Comparison of ENCODE assay signal across 1 cellular context in the genomic region with DNA sequence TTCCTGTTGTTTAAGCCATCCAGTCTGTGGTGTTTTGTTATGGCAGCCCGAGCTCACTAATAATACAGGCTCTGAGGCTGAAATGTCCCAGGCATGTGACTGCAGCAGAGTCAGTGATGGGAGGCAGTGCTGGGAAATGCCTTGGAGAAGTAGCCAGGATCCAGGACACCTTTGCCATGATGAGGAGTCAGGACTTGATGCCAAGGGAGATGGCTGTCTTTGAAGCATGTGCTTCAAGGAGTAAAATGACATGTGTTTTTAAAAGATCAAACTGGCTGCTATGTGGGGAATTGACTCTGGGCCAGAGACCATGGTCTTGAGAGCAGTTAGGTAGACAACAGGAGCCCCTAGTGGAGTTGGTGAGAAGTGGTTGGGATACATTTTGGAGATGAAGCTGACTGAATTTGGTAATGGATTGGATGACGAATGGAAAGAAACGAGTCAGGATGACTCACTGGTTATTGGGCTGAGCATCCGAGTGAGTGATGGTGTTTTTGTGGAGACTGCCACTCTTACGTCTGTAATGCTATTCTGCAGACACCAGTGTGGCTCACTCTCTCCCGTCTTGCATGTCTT.
TF ChIP-seq lines count a peak whose summit lies in the region.

No MANE protein-coding gene starts in this region.

TF ChIP-seq in HEK293, 187 proteins besides CTCF, POLR2A, EP300 and RAD21 (continued from another document and continues in another):
- TF ChIP-seq PRDM2 (tag by site-specific recombination; IDR thresholded peaks at IDR 0.05; ENCODE audit: borderline replicate concordance) (no peak), MYNN (tag by site-specific recombination; IDR thresholded peaks at IDR 0.05; ENCODE audit: borderline replicate concordance) (no peak), ZNF707 (tag by site-specific recombination; IDR thresholded peaks at IDR 0.05) (no peak), ZNF274 (IDR thresholded peaks at IDR 0.05; ENCODE audit: low read length) (no peak), ZNF274 (tag by site-specific recombination; IDR thresholded peaks at IDR 0.05; ENCODE audit: borderline replicate concordance) (no peak), ZNF654 (tag by site-specific recombination; IDR thresholded peaks at IDR 0.05; ENCODE audit: low read depth) (peak; percentile 78), ZFP3 (tag by site-specific recombination; IDR thresholded peaks at IDR 0.05; ENCODE audit: low read depth) (no peak), ZNF354C (tag by site-specific recombination; IDR thresholded peaks at IDR 0.05; ENCODE audit: borderline replicate concordance, low read depth) (no peak), ZNF610 (tag by site-specific recombination; IDR thresholded peaks at IDR 0.05; ENCODE audit: borderline replicate concordance) (no peak), ZNF155 (tag by site-specific recombination; IDR thresholded peaks at IDR 0.05) (no peak), ZNF664 (tag by site-specific recombination; IDR thresholded peaks at IDR 0.05) (no peak), ZNF169 (tag by site-specific recombination; IDR thresholded peaks at IDR 0.05) (no peak), ZNF76 (tag by site-specific recombination; IDR thresholded peaks at IDR 0.05; ENCODE audit: borderline replicate concordance, low read depth) (no peak), ZNF221 (tag by site-specific recombination; IDR thresholded peaks at IDR 0.05; ENCODE audit: borderline replicate concordance) (no peak), ZBTB10 (tag by site-specific recombination; IDR thresholded peaks at IDR 0.05) (no peak), ZNF629 (tag by site-specific recombination; IDR thresholded peaks at IDR 0.05) (peak; percentile 71), ZNF211 (tag by site-specific recombination; IDR thresholded peaks at IDR 0.05; ENCODE audit: low read depth) (no peak), ZSCAN4 (tag by site-specific recombination; IDR thresholded peaks at IDR 0.05) (no peak), KLF7 (tag by site-specific recombination; IDR thresholded peaks at IDR 0.05; ENCODE audit: borderline replicate concordance) (no peak), ZNF184 (tag by site-specific recombination; IDR thresholded peaks at IDR 0.05) (0 out of 2 replicates have a peak, but pooled peaks have one; percentile 20), ZXDB (tag by site-specific recombination; IDR thresholded peaks at IDR 0.05) (0 out of 2 replicates have a peak, but pooled peaks have one; percentile 26), ZBTB17 (tag by site-specific recombination; IDR thresholded peaks at IDR 0.05) (peak; percentile 55; the same call in 1 of the 2 replicates), ZBTB8A (tag by site-specific recombination; IDR thresholded peaks at IDR 0.05) (no peak), ZNF114 (tag by site-specific recombination; IDR thresholded peaks at IDR 0.05) (no peak), ZNF157 (tag by site-specific recombination; IDR thresholded peaks at IDR 0.05) (no peak), KLF8 (tag by site-specific recombination; IDR thresholded peaks at IDR 0.05) (0 out of 2 replicates have a peak, but pooled peaks have one; percentile 30), ZNF843 (tag by site-specific recombination; IDR thresholded peaks at IDR 0.05) (no peak), ZNF529 (tag by site-specific recombination; IDR thresholded peaks at IDR 0.05; ENCODE audit: insufficient replicate concordance) (no peak), EGR2 (tag by site-specific recombination; IDR thresholded peaks at IDR 0.05; ENCODE audit: low read depth) (no peak), ZNF585B (tag by site-specific recombination; IDR thresholded peaks at IDR 0.05) (no peak), ZNF214 (tag by site-specific recombination; IDR thresholded peaks at IDR 0.05; ENCODE audit: borderline replicate concordance) (no peak), ZNF747 (tag by site-specific recombination; IDR thresholded peaks at IDR 0.05) (no peak), TCF7L2 (IDR thresholded peaks at IDR 0.05; ENCODE audit: borderline replicate concordance, low read depth, low read length) (no peak), ZNF776 (tag by site-specific recombination; IDR thresholded peaks at IDR 0.05; ENCODE audit: borderline replicate concordance) (no peak), ZNF24 (tag by site-specific recombination; IDR thresholded peaks at IDR 0.05) (peak; percentile 27; the same call in 1 of the 2 replicates), ZNF140 (tag by site-specific recombination; IDR thresholded peaks at IDR 0.05) (no peak), ZNF704 (tag by site-specific recombination; IDR thresholded peaks at IDR 0.05) (no peak), ZNF670 (tag by site-specific recombination; IDR thresholded peaks at IDR 0.05; ENCODE audit: low read depth) (no peak), ZBTB21 (tag by site-specific recombination; IDR thresholded peaks at IDR 0.05) (0 out of 2 replicates have a peak, but pooled peaks have one; percentile 24)
- TF ChIP-seq, protein P1, sequence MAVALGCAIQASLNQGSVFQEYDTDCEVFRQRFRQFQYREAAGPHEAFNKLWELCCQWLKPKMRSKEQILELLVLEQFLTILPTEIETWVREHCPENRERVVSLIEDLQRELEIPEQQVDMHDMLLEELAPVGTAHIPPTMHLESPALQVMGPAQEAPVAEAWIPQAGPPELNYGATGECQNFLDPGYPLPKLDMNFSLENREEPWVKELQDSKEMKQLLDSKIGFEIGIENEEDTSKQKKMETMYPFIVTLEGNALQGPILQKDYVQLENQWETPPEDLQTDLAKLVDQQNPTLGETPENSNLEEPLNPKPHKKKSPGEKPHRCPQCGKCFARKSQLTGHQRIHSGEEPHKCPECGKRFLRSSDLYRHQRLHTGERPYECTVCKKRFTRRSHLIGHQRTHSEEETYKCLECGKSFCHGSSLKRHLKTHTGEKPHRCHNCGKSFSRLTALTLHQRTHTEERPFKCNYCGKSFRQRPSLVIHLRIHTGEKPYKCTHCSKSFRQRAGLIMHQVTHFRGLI (tag by site-specific recombination; IDR thresholded peaks at IDR 0.05), result no peak
- TF ChIP-seq, protein P2, sequence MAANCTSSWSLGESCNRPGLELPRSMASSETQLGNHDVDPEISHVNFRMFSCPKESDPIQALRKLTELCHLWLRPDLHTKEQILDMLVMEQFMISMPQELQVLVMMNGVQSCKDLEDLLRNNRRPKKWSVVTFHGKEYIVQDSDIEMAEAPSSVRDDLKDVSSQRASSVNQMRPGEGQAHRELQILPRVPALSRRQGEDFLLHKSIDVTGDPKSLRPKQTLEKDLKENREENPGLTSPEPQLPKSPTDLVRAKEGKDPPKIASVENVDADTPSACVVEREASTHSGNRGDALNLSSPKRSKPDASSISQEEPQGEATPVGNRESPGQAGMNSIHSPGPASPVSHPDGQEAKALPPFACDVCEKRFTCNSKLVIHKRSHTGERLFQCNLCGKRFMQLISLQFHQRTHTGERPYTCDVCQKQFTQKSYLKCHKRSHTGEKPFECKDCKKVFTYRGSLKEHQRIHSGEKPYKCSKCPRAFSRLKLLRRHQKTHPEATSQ (tag by site-specific recombination; IDR thresholded peaks at IDR 0.05), result no peak
- TF ChIP-seq, protein P3, sequence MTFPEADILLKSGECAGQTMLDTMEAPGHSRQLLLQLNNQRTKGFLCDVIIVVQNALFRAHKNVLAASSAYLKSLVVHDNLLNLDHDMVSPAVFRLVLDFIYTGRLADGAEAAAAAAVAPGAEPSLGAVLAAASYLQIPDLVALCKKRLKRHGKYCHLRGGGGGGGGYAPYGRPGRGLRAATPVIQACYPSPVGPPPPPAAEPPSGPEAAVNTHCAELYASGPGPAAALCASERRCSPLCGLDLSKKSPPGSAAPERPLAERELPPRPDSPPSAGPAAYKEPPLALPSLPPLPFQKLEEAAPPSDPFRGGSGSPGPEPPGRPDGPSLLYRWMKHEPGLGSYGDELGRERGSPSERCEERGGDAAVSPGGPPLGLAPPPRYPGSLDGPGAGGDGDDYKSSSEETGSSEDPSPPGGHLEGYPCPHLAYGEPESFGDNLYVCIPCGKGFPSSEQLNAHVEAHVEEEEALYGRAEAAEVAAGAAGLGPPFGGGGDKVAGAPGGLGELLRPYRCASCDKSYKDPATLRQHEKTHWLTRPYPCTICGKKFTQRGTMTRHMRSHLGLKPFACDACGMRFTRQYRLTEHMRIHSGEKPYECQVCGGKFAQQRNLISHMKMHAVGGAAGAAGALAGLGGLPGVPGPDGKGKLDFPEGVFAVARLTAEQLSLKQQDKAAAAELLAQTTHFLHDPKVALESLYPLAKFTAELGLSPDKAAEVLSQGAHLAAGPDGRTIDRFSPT (tag by site-specific recombination; IDR thresholded peaks at IDR 0.05), result 0 out of 2 replicates have a peak, but pooled peaks have one; percentile 42
- TF ChIP-seq, protein P4, sequence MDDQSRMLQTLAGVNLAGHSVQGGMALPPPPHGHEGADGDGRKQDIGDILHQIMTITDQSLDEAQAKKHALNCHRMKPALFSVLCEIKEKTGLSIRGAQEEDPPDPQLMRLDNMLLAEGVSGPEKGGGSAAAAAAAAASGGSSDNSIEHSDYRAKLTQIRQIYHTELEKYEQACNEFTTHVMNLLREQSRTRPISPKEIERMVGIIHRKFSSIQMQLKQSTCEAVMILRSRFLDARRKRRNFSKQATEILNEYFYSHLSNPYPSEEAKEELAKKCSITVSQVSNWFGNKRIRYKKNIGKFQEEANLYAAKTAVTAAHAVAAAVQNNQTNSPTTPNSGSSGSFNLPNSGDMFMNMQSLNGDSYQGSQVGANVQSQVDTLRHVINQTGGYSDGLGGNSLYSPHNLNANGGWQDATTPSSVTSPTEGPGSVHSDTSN (CRISPR knock-in tag; IDR thresholded peaks at IDR 0.05), result no peak
- TF ChIP-seq, protein P5, sequence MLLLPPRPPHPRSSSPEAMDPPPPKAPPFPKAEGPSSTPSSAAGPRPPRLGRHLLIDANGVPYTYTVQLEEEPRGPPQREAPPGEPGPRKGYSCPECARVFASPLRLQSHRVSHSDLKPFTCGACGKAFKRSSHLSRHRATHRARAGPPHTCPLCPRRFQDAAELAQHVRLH (tag by site-specific recombination; IDR thresholded peaks at IDR 0.05), result no peak
